6 cellular contexts compared by ENCODE assay signal in genomic region chr2:54683596-54683995, GRCh38.
"Had no signal": no experiment of that assay in that cellular context is flagged by ENCODE, and none has a peak within 500 bp of the region (broad histone marks: within the 10 kb centered on the region; RNA-seq: fewer than 3 reads in every experiment).

No MANE protein-coding gene starts in this region.

- DNase-seq: GOT3, H7, IMR-90 had no signal

- H3K4me1 ChIP-seq: HAP-1 had no signal

- H3K4me3 ChIP-seq: HAP-1, K562 had no signal

- H3K9me3 ChIP-seq: HAP-1 had no signal

- ATAC-seq: HCT116, K562 had no signal

- FAIRE-seq: K562 had no signal

- H3K36me3 ChIP-seq: HAP-1 had no signal
